1 cellular context compared by ENCODE assay signal in the genomic region with DNA sequence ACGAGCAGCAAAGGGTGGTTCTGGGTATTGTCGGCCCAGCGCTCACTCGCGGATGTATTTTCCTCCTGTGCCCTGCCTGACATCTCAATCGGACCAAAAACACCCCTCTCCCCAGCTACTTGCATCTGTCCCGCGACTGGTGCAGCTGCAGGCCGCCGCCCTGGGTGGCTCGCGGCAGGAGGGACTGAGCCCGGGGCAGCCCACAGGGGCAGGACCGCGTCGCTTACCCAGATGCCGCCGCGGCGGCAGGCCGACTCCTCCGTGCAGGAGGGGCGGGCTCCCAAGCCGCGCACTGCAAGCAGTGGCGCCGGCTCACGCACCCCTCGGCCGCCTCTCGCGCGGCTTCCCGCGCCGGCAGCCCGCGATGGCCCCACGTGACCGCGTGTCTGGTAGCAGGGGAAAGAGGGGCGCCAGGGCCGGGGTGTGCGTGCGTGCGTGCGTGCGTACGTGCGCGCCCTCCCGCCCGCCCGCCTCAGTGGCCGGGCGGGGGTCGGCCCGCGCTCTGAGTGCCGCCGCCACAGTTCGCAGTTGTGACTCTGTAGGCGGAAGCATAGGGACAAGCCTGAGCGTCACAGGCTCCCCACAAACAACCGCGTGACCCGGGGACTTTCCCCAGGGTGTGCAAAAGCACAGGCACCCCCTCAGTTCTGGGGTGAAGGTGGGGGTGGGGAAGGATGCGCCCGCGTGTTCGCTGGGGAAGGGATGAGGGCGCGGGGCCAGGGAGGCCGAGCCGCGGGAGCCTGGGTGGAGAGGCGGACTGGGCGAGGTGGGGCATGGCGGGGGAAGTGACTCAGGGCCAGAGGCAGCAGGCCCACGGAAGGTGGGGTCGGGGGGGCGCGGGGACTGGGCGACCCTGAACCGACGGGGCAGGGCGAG.
TF ChIP-seq lines count a peak whose summit lies in the region.

A gene with protein sequence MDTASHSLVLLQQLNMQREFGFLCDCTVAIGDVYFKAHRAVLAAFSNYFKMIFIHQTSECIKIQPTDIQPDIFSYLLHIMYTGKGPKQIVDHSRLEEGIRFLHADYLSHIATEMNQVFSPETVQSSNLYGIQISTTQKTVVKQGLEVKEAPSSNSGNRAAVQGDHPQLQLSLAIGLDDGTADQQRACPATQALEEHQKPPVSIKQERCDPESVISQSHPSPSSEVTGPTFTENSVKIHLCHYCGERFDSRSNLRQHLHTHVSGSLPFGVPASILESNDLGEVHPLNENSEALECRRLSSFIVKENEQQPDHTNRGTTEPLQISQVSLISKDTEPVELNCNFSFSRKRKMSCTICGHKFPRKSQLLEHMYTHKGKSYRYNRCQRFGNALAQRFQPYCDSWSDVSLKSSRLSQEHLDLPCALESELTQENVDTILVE (minus strand): TSS at position 405 of the 876 bp plus-strand sequence. CDS start 13,305 bp downstream, outside the sequence.

TF ChIP-seq in H1, 55 proteins besides CTCF, POLR2A, EP300 and RAD21 (continued from another document and continues in another):
- TF ChIP-seq, protein P1, sequence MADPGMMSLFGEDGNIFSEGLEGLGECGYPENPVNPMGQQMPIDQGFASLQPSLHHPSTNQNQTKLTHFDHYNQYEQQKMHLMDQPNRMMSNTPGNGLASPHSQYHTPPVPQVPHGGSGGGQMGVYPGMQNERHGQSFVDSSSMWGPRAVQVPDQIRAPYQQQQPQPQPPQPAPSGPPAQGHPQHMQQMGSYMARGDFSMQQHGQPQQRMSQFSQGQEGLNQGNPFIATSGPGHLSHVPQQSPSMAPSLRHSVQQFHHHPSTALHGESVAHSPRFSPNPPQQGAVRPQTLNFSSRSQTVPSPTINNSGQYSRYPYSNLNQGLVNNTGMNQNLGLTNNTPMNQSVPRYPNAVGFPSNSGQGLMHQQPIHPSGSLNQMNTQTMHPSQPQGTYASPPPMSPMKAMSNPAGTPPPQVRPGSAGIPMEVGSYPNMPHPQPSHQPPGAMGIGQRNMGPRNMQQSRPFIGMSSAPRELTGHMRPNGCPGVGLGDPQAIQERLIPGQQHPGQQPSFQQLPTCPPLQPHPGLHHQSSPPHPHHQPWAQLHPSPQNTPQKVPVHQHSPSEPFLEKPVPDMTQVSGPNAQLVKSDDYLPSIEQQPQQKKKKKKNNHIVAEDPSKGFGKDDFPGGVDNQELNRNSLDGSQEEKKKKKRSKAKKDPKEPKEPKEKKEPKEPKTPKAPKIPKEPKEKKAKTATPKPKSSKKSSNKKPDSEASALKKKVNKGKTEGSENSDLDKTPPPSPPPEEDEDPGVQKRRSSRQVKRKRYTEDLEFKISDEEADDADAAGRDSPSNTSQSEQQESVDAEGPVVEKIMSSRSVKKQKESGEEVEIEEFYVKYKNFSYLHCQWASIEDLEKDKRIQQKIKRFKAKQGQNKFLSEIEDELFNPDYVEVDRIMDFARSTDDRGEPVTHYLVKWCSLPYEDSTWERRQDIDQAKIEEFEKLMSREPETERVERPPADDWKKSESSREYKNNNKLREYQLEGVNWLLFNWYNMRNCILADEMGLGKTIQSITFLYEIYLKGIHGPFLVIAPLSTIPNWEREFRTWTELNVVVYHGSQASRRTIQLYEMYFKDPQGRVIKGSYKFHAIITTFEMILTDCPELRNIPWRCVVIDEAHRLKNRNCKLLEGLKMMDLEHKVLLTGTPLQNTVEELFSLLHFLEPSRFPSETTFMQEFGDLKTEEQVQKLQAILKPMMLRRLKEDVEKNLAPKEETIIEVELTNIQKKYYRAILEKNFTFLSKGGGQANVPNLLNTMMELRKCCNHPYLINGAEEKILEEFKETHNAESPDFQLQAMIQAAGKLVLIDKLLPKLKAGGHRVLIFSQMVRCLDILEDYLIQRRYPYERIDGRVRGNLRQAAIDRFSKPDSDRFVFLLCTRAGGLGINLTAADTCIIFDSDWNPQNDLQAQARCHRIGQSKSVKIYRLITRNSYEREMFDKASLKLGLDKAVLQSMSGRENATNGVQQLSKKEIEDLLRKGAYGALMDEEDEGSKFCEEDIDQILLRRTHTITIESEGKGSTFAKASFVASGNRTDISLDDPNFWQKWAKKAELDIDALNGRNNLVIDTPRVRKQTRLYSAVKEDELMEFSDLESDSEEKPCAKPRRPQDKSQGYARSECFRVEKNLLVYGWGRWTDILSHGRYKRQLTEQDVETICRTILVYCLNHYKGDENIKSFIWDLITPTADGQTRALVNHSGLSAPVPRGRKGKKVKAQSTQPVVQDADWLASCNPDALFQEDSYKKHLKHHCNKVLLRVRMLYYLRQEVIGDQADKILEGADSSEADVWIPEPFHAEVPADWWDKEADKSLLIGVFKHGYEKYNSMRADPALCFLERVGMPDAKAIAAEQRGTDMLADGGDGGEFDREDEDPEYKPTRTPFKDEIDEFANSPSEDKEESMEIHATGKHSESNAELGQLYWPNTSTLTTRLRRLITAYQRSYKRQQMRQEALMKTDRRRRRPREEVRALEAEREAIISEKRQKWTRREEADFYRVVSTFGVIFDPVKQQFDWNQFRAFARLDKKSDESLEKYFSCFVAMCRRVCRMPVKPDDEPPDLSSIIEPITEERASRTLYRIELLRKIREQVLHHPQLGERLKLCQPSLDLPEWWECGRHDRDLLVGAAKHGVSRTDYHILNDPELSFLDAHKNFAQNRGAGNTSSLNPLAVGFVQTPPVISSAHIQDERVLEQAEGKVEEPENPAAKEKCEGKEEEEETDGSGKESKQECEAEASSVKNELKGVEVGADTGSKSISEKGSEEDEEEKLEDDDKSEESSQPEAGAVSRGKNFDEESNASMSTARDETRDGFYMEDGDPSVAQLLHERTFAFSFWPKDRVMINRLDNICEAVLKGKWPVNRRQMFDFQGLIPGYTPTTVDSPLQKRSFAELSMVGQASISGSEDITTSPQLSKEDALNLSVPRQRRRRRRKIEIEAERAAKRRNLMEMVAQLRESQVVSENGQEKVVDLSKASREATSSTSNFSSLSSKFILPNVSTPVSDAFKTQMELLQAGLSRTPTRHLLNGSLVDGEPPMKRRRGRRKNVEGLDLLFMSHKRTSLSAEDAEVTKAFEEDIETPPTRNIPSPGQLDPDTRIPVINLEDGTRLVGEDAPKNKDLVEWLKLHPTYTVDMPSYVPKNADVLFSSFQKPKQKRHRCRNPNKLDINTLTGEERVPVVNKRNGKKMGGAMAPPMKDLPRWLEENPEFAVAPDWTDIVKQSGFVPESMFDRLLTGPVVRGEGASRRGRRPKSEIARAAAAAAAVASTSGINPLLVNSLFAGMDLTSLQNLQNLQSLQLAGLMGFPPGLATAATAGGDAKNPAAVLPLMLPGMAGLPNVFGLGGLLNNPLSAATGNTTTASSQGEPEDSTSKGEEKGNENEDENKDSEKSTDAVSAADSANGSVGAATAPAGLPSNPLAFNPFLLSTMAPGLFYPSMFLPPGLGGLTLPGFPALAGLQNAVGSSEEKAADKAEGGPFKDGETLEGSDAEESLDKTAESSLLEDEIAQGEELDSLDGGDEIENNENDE (IDR thresholded peaks at IDR 0.05; ENCODE audit: insufficient replicate concordance, low read length): no peak
- TF ChIP-seq CTBP2 (IDR thresholded peaks at IDR 0.05; ENCODE audit: borderline replicate concordance, insufficient read depth, insufficient read length, low read length) (no peak), POU5F1 (IDR thresholded peaks at IDR 0.05; ENCODE audit: low read depth, low read length) (no peak), NRF1 (IDR thresholded peaks at IDR 0.05; ENCODE audit: low read depth, low read length) (no peak), EGR1 (IDR thresholded peaks at IDR 0.05; ENCODE audit: borderline replicate concordance, low read depth, low read length) (no peak), TEAD4 (IDR thresholded peaks at IDR 0.05; ENCODE audit: low read depth, low read length) (no peak), SP4 (IDR thresholded peaks at IDR 0.05; ENCODE audit: low read length) (no peak; the same call in 1 of the 2 replicates), CBX5 (IDR thresholded peaks at IDR 0.05; ENCODE audit: low read depth, low read length) (no peak), ZNF274 (IDR thresholded peaks at IDR 0.05; ENCODE audit: borderline replicate concordance, extremely low read depth, low read length) (no peak), SIX5 (IDR thresholded peaks at IDR 0.05; ENCODE audit: low read depth, low read length) (no peak), PHF8 (conservative IDR thresholded peaks at IDR 0.05; ENCODE audit: low read depth, low read length) (peak; percentile 81), POLR2AphosphoS5 (IDR thresholded peaks at IDR 0.05; ENCODE audit: low read depth, low read length) (no peak; the same call in 1 of the 2 replicates), TAF7 (optimal IDR thresholded peaks at IDR 0.05; ENCODE audit: borderline replicate concordance, low read depth, low read length) (peak; percentile 94), MAFK (IDR thresholded peaks at IDR 0.05; ENCODE audit: low read depth, low read length) (no peak), RXRA (IDR thresholded peaks at IDR 0.05; ENCODE audit: insufficient read depth, low read depth, low read length) (no peak), GTF2F1 (IDR thresholded peaks at IDR 0.05; ENCODE audit: borderline replicate concordance, low read depth, low read length) (no peak; the same call in 1 of the 2 replicates), CHD2 (IDR thresholded peaks at IDR 0.05; ENCODE audit: low read length) (peak; percentile 94), JUN (IDR thresholded peaks at IDR 0.05; ENCODE audit: low read depth, low read length) (no peak), CBX8 (IDR thresholded peaks at IDR 0.05; ENCODE audit: borderline replicate concordance, low read depth, low read length) (no peak), YY1 (IDR thresholded peaks at IDR 0.05; ENCODE audit: low read depth, low read length) (0 out of 2 replicates have a peak, but pooled peaks have one; percentile 13), BCL11A (IDR thresholded peaks at IDR 0.05; ENCODE audit: low read depth in 2 of 2, low read length in 2 of 2) (no peak), SIN3A (conservative IDR thresholded peaks at IDR 0.05 in 1 of 2, IDR thresholded peaks at IDR 0.05 in 1 of 2; ENCODE audit: low read depth in 1 of 2, low read length in 2 of 2) (peak in 1 of 2 experiments; percentile 34; a peak in 1 of 4 replicates), EZH2 (IDR thresholded peaks at IDR 0.05; ENCODE audit: low read depth, low read length, severe bottlenecking) (no peak), BACH1 (IDR thresholded peaks at IDR 0.05; ENCODE audit: low read length) (peak; percentile 60; the same call in 1 of the 2 replicates), RBBP5 (IDR thresholded peaks at IDR 0.05; ENCODE audit: borderline replicate concordance, low read depth, low read length) (no peak; the same call in none of the 2 replicates), SP2 (IDR thresholded peaks at IDR 0.05; ENCODE audit: low read length) (no peak), TAF1 (IDR thresholded peaks at IDR 0.05; ENCODE audit: low read depth, low read length) (peak; percentile 87), HDAC6 (IDR thresholded peaks at IDR 0.05; ENCODE audit: low read depth, low read length) (no peak), KDM1A (IDR thresholded peaks at IDR 0.05; ENCODE audit: borderline replicate concordance, low read length) (no peak), GABPA (IDR thresholded peaks at IDR 0.05; ENCODE audit: borderline replicate concordance, insufficient read depth, low read length) (peak; percentile 8; the same call in 1 of the 2 replicates), SUZ12 (IDR thresholded peaks at IDR 0.05; ENCODE audit: low read length) (no peak), RNF2 (IDR thresholded peaks at IDR 0.05; ENCODE audit: borderline replicate concordance, low read depth, low read length, missing control alignments, poor library complexity, severe bottlenecking) (no peak), FOSL1 (IDR thresholded peaks at IDR 0.05; ENCODE audit: insufficient read depth, low read depth, low read length) (no peak), HDAC2 (IDR thresholded peaks at IDR 0.05; ENCODE audit: borderline replicate concordance in 1 of 2, low read depth in 2 of 2, low read length in 2 of 2) (peak in 1 of 2 experiments; percentile 7; a peak in 1 of 4 replicates), BRCA1 (IDR thresholded peaks at IDR 0.05; ENCODE audit: low read depth, low read length) (peak; percentile 74), RFX5 (IDR thresholded peaks at IDR 0.05; ENCODE audit: borderline replicate concordance, low read depth, low read length) (no peak), CREB1 (IDR thresholded peaks at IDR 0.05) (peak; percentile 16; the same call in 1 of the 2 replicates), SRF (IDR thresholded peaks at IDR 0.05; ENCODE audit: low read depth, low read length) (no peak), JUND (IDR thresholded peaks at IDR 0.05; ENCODE audit: low read length) (no peak), SP1 (IDR thresholded peaks at IDR 0.05; ENCODE audit: low read depth, low read length) (no peak), TCF12 (IDR thresholded peaks at IDR 0.05; ENCODE audit: low read depth, low read length) (no peak), TBP (IDR thresholded peaks at IDR 0.05; ENCODE audit: low read depth, low read length) (peak; percentile 78), ASH2L (IDR thresholded peaks at IDR 0.05; ENCODE audit: low read length) (peak; percentile 47), KDM4A (IDR thresholded peaks at IDR 0.05; ENCODE audit: low read depth, low read length, severe bottlenecking) (peak; percentile 95), SIRT6 (IDR thresholded peaks at IDR 0.05; ENCODE audit: low read length) (no peak)
- TF ChIP-seq, protein P2, sequence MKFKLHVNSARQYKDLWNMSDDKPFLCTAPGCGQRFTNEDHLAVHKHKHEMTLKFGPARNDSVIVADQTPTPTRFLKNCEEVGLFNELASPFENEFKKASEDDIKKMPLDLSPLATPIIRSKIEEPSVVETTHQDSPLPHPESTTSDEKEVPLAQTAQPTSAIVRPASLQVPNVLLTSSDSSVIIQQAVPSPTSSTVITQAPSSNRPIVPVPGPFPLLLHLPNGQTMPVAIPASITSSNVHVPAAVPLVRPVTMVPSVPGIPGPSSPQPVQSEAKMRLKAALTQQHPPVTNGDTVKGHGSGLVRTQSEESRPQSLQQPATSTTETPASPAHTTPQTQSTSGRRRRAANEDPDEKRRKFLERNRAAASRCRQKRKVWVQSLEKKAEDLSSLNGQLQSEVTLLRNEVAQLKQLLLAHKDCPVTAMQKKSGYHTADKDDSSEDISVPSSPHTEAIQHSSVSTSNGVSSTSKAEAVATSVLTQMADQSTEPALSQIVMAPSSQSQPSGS (IDR thresholded peaks at IDR 0.05; ENCODE audit: low read length): no peak
- TF ChIP-seq, protein P3, sequence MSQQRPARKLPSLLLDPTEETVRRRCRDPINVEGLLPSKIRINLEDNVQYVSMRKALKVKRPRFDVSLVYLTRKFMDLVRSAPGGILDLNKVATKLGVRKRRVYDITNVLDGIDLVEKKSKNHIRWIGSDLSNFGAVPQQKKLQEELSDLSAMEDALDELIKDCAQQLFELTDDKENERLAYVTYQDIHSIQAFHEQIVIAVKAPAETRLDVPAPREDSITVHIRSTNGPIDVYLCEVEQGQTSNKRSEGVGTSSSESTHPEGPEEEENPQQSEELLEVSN (IDR thresholded peaks at IDR 0.05): peak; percentile 74; the same call in 1 of the 2 replicates
- TF ChIP-seq, protein P4, sequence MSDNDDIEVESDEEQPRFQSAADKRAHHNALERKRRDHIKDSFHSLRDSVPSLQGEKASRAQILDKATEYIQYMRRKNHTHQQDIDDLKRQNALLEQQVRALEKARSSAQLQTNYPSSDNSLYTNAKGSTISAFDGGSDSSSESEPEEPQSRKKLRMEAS (IDR thresholded peaks at IDR 0.05): peak; percentile 89
- TF ChIP-seq, protein P5, sequence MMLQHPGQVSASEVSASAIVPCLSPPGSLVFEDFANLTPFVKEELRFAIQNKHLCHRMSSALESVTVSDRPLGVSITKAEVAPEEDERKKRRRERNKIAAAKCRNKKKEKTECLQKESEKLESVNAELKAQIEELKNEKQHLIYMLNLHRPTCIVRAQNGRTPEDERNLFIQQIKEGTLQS (IDR thresholded peaks at IDR 0.05; ENCODE audit: insufficient read depth, low read depth, low read length): 0 out of 2 replicates have a peak, but pooled peaks have one; percentile 48
